In the genomic region with DNA sequence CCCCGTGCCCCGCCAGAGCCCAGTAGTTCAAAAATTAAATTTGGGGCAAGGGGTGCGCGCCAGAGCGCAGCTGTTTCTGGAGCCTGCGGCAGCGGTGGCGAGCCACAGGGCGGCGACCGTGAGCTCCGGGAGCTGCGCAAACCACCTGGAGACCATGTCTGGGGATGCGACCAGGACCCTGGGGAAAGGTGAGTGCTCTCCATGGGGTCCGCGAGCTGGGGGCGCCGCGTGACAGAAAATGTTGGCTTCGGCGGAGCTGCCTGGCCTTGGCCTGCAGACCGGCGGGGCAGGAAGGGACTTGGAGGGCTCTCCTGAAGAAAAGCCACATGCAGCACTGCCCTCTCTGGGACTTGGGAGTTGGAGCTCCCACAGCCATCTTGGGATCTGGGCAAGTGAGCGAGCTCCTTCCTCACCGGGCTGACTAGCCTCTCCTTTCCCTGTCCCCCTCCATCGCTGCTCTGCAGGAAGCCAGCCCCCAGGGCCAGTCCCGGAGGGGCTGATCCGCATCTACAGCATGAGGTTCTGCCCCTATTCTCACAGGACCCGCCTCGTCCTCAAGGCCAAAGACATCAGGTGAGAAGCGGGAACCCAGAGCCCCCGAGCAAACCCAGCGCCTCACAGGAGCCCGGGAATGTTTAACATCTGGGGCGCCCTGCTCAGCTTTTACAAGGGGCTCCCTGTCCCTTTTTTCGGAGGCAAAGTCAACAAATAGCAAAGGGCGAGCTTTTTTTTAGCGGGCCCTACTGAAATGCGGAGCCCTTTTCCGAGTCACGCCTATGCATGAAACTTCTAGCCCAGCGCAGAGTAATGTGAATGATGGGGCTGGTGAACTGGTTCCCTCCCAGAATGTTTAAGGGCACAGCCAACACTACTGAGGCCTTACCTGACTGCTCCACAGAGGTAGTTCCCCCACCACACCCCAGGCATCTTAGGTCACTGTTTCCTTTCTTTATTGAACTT, we compare ENCODE assay signal across 8 cellular contexts. TPM values are rescaled to one million over a fixed set of nuclear protein-coding genes. Genes with fewer than 3 reads are reported as not detected.
DNase-seq lines count a peak whose midpoint lies in the region; ATAC-seq, FAIRE-seq and TF ChIP-seq lines count a peak whose summit lies in the region.

No MANE protein-coding gene starts in this region.

- TF ChIP-seq POLR2A in GM12892 (IDR thresholded peaks at IDR 0.05; ENCODE audit: low read depth, low read length) (no peak), K562 (conservative IDR thresholded peaks at IDR 0.05) (no peak)

- H3K36me3 Mint-ChIP-seq in T-helper 17 cell (ENCODE audit: low read depth) = no peaks in the 10 kb centered on the region

- TF ChIP-seq EP300 in K562 (IDR thresholded peaks at IDR 0.05; ENCODE audit: low read length) = no peak

- H3K27ac Mint-ChIP-seq in T-helper 17 cell = no peak overlapping the region

- CTCF ChIA-PET in K562 (lab: Yijun Ruan, JAX; ENCODE audit: low intra/inter-chr PET ratio) = interaction anchor here (1.0 to 1.1 kb wide), 2 partner anchors 74 to 76 kb away, joined by 3 read pairs; no protein-coding TSS in a partner anchor

- H3K9me3 ChIP-seq in T-helper 17 cell (ENCODE audit: control insufficient read depth, low read length, poor library complexity, severe bottlenecking) (no peaks in the 10 kb centered on the region), K562 (replicated peaks; ENCODE audit: control insufficient read depth, insufficient read depth, low read depth, low read length) (no peaks in the 10 kb centered on the region), iPS-18c (ENCODE audit: control insufficient read depth, insufficient read depth, low read length) (no peaks in the 10 kb centered on the region)

- no TSS peak for BruUV-seq in K562 (replicated peaks; lab: Mats Ljungman, UMichigan)

- no peak overlapping the region for H3K27ac ChIP-seq in K562 (ENCODE audit: extremely low read depth, low read depth, low read length)

- H3K4me1 ChIP-seq in K562 (replicated peaks in 1 of 2; ENCODE audit: control insufficient read depth in 2 of 2, insufficient read depth in 2 of 2, low read length in 2 of 2) = peaks cover 7 to 8% of the 10 kb centered on the region in 2 experiments

- ATAC-seq in HG02981 (IDR thresholded peaks at IDR 0.05; ENCODE audit: unreplicated experiment) = peak; percentile 84
- ATAC-seq in T-helper 17 cell = peak; percentile 90
- ATAC-seq in K562 = peak; percentile 96

- H3K27me3 ChIP-seq in K562 (ENCODE audit: control insufficient read depth in 2 of 2, insufficient read depth in 2 of 2, low read length in 2 of 2) = no peaks in the 10 kb centered on the region

- no peak overlapping the region for H3K4me3 Mint-ChIP-seq in T-helper 17 cell

- no peak for FAIRE-seq in GM12892 (lab: Jason Lieb, UNC)
- peak; percentile 73 for FAIRE-seq in K562 (lab: Jason Lieb, UNC)

- in situ Hi-C loops in K562 (cut with MboI) = no loop called here

- peak overlapping the region; percentile 82 for H2AFZ ChIP-seq in K562 (ENCODE audit: low read depth, low read length)

- H3K79me2 ChIP-seq in K562 (ENCODE audit: control insufficient read depth, insufficient read depth, low read length) = no peaks in the 10 kb centered on the region

- H3K4me3 ChIP-seq in K562 (no peak overlapping the region), iPS-18c (ENCODE audit: insufficient read depth, low read depth, low read length) (peak overlapping the region; percentile 61)

- H4K20me1 ChIP-seq in K562 (replicated peaks; ENCODE audit: control insufficient read depth, insufficient read depth, low read length) = no peaks in the 10 kb centered on the region

- WGBS in K562 (ENCODE audit: insufficient coverage, low coverage, missing lambda C conversion rate) = 29% methylated on average over 24 of the region's 42 CpGs

- H3K4me1 Mint-ChIP-seq in T-helper 17 cell = peaks cover 3% of the 10 kb centered on the region

- TF ChIP-seq RAD21 in K562 (CRISPR knock-in tag; conservative IDR thresholded peaks at IDR 0.05 in 1 of 2, IDR thresholded peaks at IDR 0.05 in 1 of 2) = peak; percentile 26 to 48; a peak in 3 of 4 replicates

- POLR2A ChIA-PET in K562 (lab: Yijun Ruan, JAX) = interaction anchor here (0.6 to 1.8 kb wide), 7 partner anchors 8 to 199 kb away, joined by 3 to 12 read pairs (median 4); partner anchors contain the start of gene CFAP58

- no peaks in the 10 kb centered on the region for H3K9me1 ChIP-seq in K562 (ENCODE audit: control insufficient read depth, insufficient read depth, low read length)

- peak overlapping the region; percentile 48 to 80; a peak in 3 of 4 replicates for H3K9ac ChIP-seq in K562 (ENCODE audit: insufficient read depth in 1 of 2, low read depth in 2 of 2, low read length in 2 of 2)

- no peaks in the 10 kb centered on the region for H3K36me3 ChIP-seq in K562 (ENCODE audit: control insufficient read depth, insufficient read depth, low read length)

- TF ChIP-seq CTCF in K562 (IDR thresholded peaks at IDR 0.05 in 2 of 3, conservative IDR thresholded peaks at IDR 0.05 in 1 of 3; ENCODE audit: insufficient read depth in 2 of 3, low read depth in 1 of 3, low read length in 3 of 3) = peak; percentile 66 to 81 (median 79)

- peaks cover 16% of the 10 kb centered on the region for H3K27me3 Mint-ChIP-seq in T-helper 17 cell

- DNase-seq in GM12892 (ENCODE audit: insufficient read length) (peak; percentile 55), T-helper 17 cell (peak; percentile 17 to 31 (median 22)), K562 (ENCODE audit: extremely low read depth in 1 of 4, low spot score in 3 of 4) (peak; percentile 60 to 68 (median 62)), COLO829 (ENCODE audit: low spot score) (no peak), NCI-H345 (lab: John Stamatoyannopoulos, UW) (no peak)
- peak; percentile 56 for DNase-seq in stimulated activated CD4-positive, alpha-beta T cell treated with anti-CD3 and anti-CD28 coated beads, Interleukin-12 subunit alpha, Interleukin-12 subunit beta, amount 100 ng/mL, for 4 hours

- intact Hi-C loops in K562 (cut with micrococcal nuclease) = no loop called here

- H3K4me2 ChIP-seq in K562 (ENCODE audit: insufficient read depth, low read length) = peak overlapping the region; percentile 48

RNA-seq across cellular contexts. Expression of gene GSTO2, which starts 6.1 kb away (rescaled TPM):
- polyA plus RNA-seq in GM12892 (2012; ENCODE audit: missing spikeins) = 1.2 TPM
- 1 to 10 TPM in 1 of 2 donors, under 1 TPM in 1; 0.70 to 1.1 TPM for total RNA-seq in T-helper 17 cell
- 0.79 and 1.1 TPM in 2 replicates for total RNA-seq in K562 (2011; cell fraction: chromatin; rRNA removed; ENCODE audit: low replicate concordance)
- 0.79 and 1.8 TPM in 2 replicates for total RNA-seq in K562 (2011; cell fraction: nucleolus; rRNA removed)
- total RNA-seq in K562 (2011; cell fraction: nucleoplasm; rRNA removed) = 1.2 and 2.1 TPM in 2 replicates
- 0.18 and 0.33 TPM in 2 replicates for total RNA-seq in K562 (2014; rRNA removed)
- total RNA-seq in K562 (2014; rRNA removed; fragmentation: Illumina TruSeq; extraction: Trizol) = 0.29 and 0.45 TPM in 2 replicates
- 0.30 and 0.40 TPM in 2 replicates for total RNA-seq in K562 (2015; rRNA removed; fragmentation: Illumina TruSeq; extraction: Trizol)
- total RNA-seq in K562 (2021) = 0.96 and 1.4 TPM in 2 replicates
- 0.74 and 1.8 TPM in 2 replicates for polyA plus RNA-seq in K562 (2011; rRNA removed)
- 1.4 and 2.1 TPM in 2 replicates for polyA plus RNA-seq in K562 (2011; cell fraction: cytosol; rRNA removed)
- 0.86 and 0.92 TPM in 2 replicates for polyA plus RNA-seq in K562 (2011; cell fraction: nucleus; rRNA removed)
- polyA plus RNA-seq in K562 (2012) = 0.65 and 0.80 TPM in 2 replicates
- polyA plus RNA-seq in K562 (2014; fragmentation: Illumina TruSeq; extraction: Trizol) = 0.40 and 0.78 TPM in 2 replicates
- 1 to 10 TPM in 1 of 2 experiments, under 1 TPM in 1; 0.90 to 1.0 TPM for polyA plus RNA-seq in K562 (2014; fragmentation: Nextera tagmentation; extraction: Ambion mirVana)
- 1.1 and 1.7 TPM in 2 replicates for polyA plus RNA-seq in K562 (2014; rRNA removed)
- 0.27 and 0.67 TPM in 2 replicates for polyA minus RNA-seq in K562 (2011; rRNA and poly(A)+ RNA removed)
- 0.57 and 0.82 TPM in 2 replicates for polyA minus RNA-seq in K562 (2011; cell fraction: cytosol; rRNA and poly(A)+ RNA removed)
- 0.78 and 1.8 TPM in 2 replicates for polyA minus RNA-seq in K562 (2011; cell fraction: nucleus; rRNA and poly(A)+ RNA removed)

RNA-seq across cellular contexts. Expression of gene GSTO1, which starts 20.4 kb away (rescaled TPM):
- polyA plus RNA-seq in GM12892 (2012; ENCODE audit: missing spikeins) = 137 TPM
- total RNA-seq in T-helper 17 cell = 10 to 100 TPM; 37.9 to 52.6 TPM
- total RNA-seq in K562 (2011; cell fraction: chromatin; rRNA removed; ENCODE audit: low replicate concordance) = 31.7 and 33.4 TPM in 2 replicates
- total RNA-seq in K562 (2011; cell fraction: nucleolus; rRNA removed) = 55.9 and 65.0 TPM in 2 replicates
- 52.1 and 63.5 TPM in 2 replicates for total RNA-seq in K562 (2011; cell fraction: nucleoplasm; rRNA removed)
- 221 and 225 TPM in 2 replicates for total RNA-seq in K562 (2014; rRNA removed)
- 237 and 280 TPM in 2 replicates for total RNA-seq in K562 (2014; rRNA removed; fragmentation: Illumina TruSeq; extraction: Trizol)
- 195 and 204 TPM in 2 replicates for total RNA-seq in K562 (2015; rRNA removed; fragmentation: Illumina TruSeq; extraction: Trizol)
- 252 and 275 TPM in 2 replicates for total RNA-seq in K562 (2021)
- polyA plus RNA-seq in K562 (2011; rRNA removed) = 401 and 592 TPM in 2 replicates
- polyA plus RNA-seq in K562 (2011; cell fraction: cytosol; rRNA removed) = 146 and 208 TPM in 2 replicates
- 83.6 and 116 TPM in 2 replicates for polyA plus RNA-seq in K562 (2011; cell fraction: nucleus; rRNA removed)
- polyA plus RNA-seq in K562 (2012) = 188 and 273 TPM in 2 replicates
- polyA plus RNA-seq in K562 (2014; fragmentation: Illumina TruSeq; extraction: Trizol) = 283 and 333 TPM in 2 replicates
- 100 to 1,000 TPM; 136 to 205 TPM for polyA plus RNA-seq in K562 (2014; fragmentation: Nextera tagmentation; extraction: Ambion mirVana)
- polyA plus RNA-seq in K562 (2014; rRNA removed) = 315 and 359 TPM in 2 replicates
- 170 and 176 TPM in 2 replicates for polyA minus RNA-seq in K562 (2011; rRNA and poly(A)+ RNA removed)
- 104 and 123 TPM in 2 replicates for polyA minus RNA-seq in K562 (2011; cell fraction: cytosol; rRNA and poly(A)+ RNA removed)
- polyA minus RNA-seq in K562 (2011; cell fraction: nucleus; rRNA and poly(A)+ RNA removed) = 32.2 and 48.5 TPM in 2 replicates

RNA-seq across cellular contexts. Expression of gene CFAP43, which starts 42.9 kb away (rescaled TPM):
- 0.11 TPM for polyA plus RNA-seq in GM12892 (2012; ENCODE audit: missing spikeins)
- total RNA-seq in T-helper 17 cell (not detected), K562 (2014; rRNA removed) (0.09 and 0.20 TPM in 2 replicates), K562 (2014; rRNA removed; fragmentation: Illumina TruSeq; extraction: Trizol) (0.10 and 0.11 TPM in 2 replicates), K562 (2015; rRNA removed; fragmentation: Illumina TruSeq; extraction: Trizol) (0.11 and 0.15 TPM in 2 replicates), K562 (2021) (0.16 and 0.20 TPM in 2 replicates)
- total RNA-seq in K562 (2011; cell fraction: chromatin; rRNA removed; ENCODE audit: low replicate concordance) = 0.32 and 0.49 TPM in 2 replicates
- 0.17 TPM in 1 of 2 replicates, not detected in the other for total RNA-seq in K562 (2011; cell fraction: nucleolus; rRNA removed)
- 0.51 and 0.99 TPM in 2 replicates for total RNA-seq in K562 (2011; cell fraction: nucleoplasm; rRNA removed)
- polyA plus RNA-seq in K562 (2011; rRNA removed) (0.43 and 0.86 TPM in 2 replicates), K562 (2014; fragmentation: Illumina TruSeq; extraction: Trizol) (0.09 TPM in 1 of 2 replicates, not detected in the other), K562 (2014; fragmentation: Nextera tagmentation; extraction: Ambion mirVana) (under 1 TPM in 1 of 2 experiments, not detected in 1; 0.07 TPM), K562 (2014; rRNA removed) (0.04 and 0.54 TPM in 2 replicates)
- 0.27 and 0.31 TPM in 2 replicates for polyA plus RNA-seq in K562 (2011; cell fraction: cytosol; rRNA removed)
- 0.83 and 1.0 TPM in 2 replicates for polyA plus RNA-seq in K562 (2011; cell fraction: nucleus; rRNA removed)
- polyA plus RNA-seq in K562 (2012) = 0.10 and 0.17 TPM in 2 replicates
- 0.87 and 1.1 TPM in 2 replicates for polyA minus RNA-seq in K562 (2011; rRNA and poly(A)+ RNA removed)
- polyA minus RNA-seq in K562 (2011; cell fraction: cytosol; rRNA and poly(A)+ RNA removed) = not detected in 2 replicates
- polyA minus RNA-seq in K562 (2011; cell fraction: nucleus; rRNA and poly(A)+ RNA removed) = 0.27 and 0.44 TPM in 2 replicates

Comparison
In these comparisons a context has a peak if more than half of its experiments do, and no peak if none do; other contexts are left out.
1. DNase-seq: peak in GM12892 (single experiment), T-helper 17 cell (3 of 3), K562 (4 of 4) and stimulated activated CD4-positive, alpha-beta T cell treated with anti-CD3 and anti-CD28 coated beads, Interleukin-12 subunit alpha, Interleukin-12 subunit beta, amount 100 ng/mL, for 4 hours (single experiment); none in COLO829 (single experiment) and NCI-H345 (single experiment).
2. Peak in every context shown above with its lines, with median percentiles within 50 percentile points of each other: ATAC-seq.